In genomic region chr20:51752343-51752951, GRCh38 we compare ENCODE assay signal across 10 cellular contexts. TPM values are rescaled to one million over a fixed set of nuclear protein-coding genes. Genes with fewer than 3 reads are reported as not detected.
A peak's percentile ranks its signal among the peaks of the same experiment; 100 is the strongest.
DNase-seq lines count a peak whose midpoint lies in the region; ATAC-seq and TF ChIP-seq lines count a peak whose summit lies in the region.
"Had no signal": no experiment of that assay in that cellular context is flagged by ENCODE, and none has a peak within 500 bp of the region (broad histone marks: within the 10 kb centered on the region; RNA-seq: fewer than 3 reads in every experiment).

No MANE protein-coding gene starts in this region.

- H3K27ac Mint-ChIP-seq in stimulated activated effector memory CD8-positive, alpha-beta T cell treated with anti-CD3 and anti-CD28 coated beads, Interleukin-12 subunit alpha, Interleukin-12 subunit beta, amount 100 ng/mL, for 72 hours: no peak overlapping the region

- H3K27ac ChIP-seq in esophagus muscularis mucosa (replicated peaks in 1 of 4): peak overlapping the region; percentile 69 to 82 (median 74)

- H3K4me1 ChIP-seq in esophagus muscularis mucosa: peaks cover 26 to 57% (median 53%) of the 10 kb centered on the region in 4 donors

- H3K4me1 Mint-ChIP-seq in stimulated activated effector memory CD8-positive, alpha-beta T cell treated with anti-CD3 and anti-CD28 coated beads, Interleukin-12 subunit alpha, Interleukin-12 subunit beta, amount 100 ng/mL, for 72 hours: peaks cover 18% of the 10 kb centered on the region

- TF ChIP-seq CTCF in esophagus muscularis mucosa (IDR thresholded peaks at IDR 0.05) (no peak), omental fat pad (IDR thresholded peaks at IDR 0.05) (no peak)

- H3K4me3 ChIP-seq in esophagus muscularis mucosa: peak overlapping the region in 3 of 4 donors; percentile 8 to 15 (median 15)
- H3K4me3 ChIP-seq: skin epidermis had no signal

- no peaks in the 10 kb centered on the region for H3K9me3 ChIP-seq in esophagus muscularis mucosa

- DNase-seq in AG20443 (ENCODE audit: low spot score): peak; percentile 72
- peak; percentile 92 for DNase-seq in RPMI7951 (ENCODE audit: low read depth)
- DNase-seq in esophagus muscularis mucosa (ENCODE audit: extremely low spot score): no peak
- DNase-seq in omental fat pad (ENCODE audit: low spot score): no peak
- no peak for DNase-seq in cerebellar cortex (ENCODE audit: low spot score)
- no peak for DNase-seq in activated CD8-positive, alpha-beta memory T cell treated with anti-CD3 and anti-CD28 coated beads for 24 hours
- DNase-seq in nucleus accumbens (lab: John Stamatoyannopoulos, UW): no peak
- no peak for DNase-seq in stimulated activated effector memory CD8-positive, alpha-beta T cell treated with anti-CD3 and anti-CD28 coated beads, Interleukin-12 subunit alpha, Interleukin-12 subunit beta, amount 100 ng/mL, for 72 hours (ENCODE audit: low spot score in 2 of 2)
- DNase-seq: DMS53 had no signal

- TF ChIP-seq EP300 in esophagus muscularis mucosa (IDR thresholded peaks at IDR 0.05): no peak

- no peaks in the 10 kb centered on the region for H3K9me3 Mint-ChIP-seq in stimulated activated effector memory CD8-positive, alpha-beta T cell treated with anti-CD3 and anti-CD28 coated beads, Interleukin-12 subunit alpha, Interleukin-12 subunit beta, amount 100 ng/mL, for 72 hours

- intact Hi-C loops in esophagus muscularis mucosa (cut with DNase I): no loop called here

- no peaks in the 10 kb centered on the region for H3K27me3 ChIP-seq in esophagus muscularis mucosa

- H3K36me3 Mint-ChIP-seq in stimulated activated effector memory CD8-positive, alpha-beta T cell treated with anti-CD3 and anti-CD28 coated beads, Interleukin-12 subunit alpha, Interleukin-12 subunit beta, amount 100 ng/mL, for 72 hours: no peaks in the 10 kb centered on the region

- peak; percentile 52 for ATAC-seq in omental fat pad (ENCODE audit: low FRiP score)
- ATAC-seq in stimulated activated effector memory CD8-positive, alpha-beta T cell treated with anti-CD3 and anti-CD28 coated beads, Interleukin-12 subunit alpha, Interleukin-12 subunit beta, amount 100 ng/mL, for 72 hours: no peak

- TF ChIP-seq POLR2A in esophagus muscularis mucosa (IDR thresholded peaks at IDR 0.05; ENCODE audit: low read depth): no peak

- no peaks in the 10 kb centered on the region for H3K36me3 ChIP-seq in esophagus muscularis mucosa

- 22% methylated on average over 9 of the region's 9 CpGs for WGBS in esophagus muscularis mucosa

- H3K4me3 Mint-ChIP-seq in stimulated activated effector memory CD8-positive, alpha-beta T cell treated with anti-CD3 and anti-CD28 coated beads, Interleukin-12 subunit alpha, Interleukin-12 subunit beta, amount 100 ng/mL, for 72 hours: no peak overlapping the region

RNA-seq across cellular contexts. Expression of gene ATP9A, which starts 15.7 kb away (rescaled TPM):
- 18.7 and 19.9 TPM in 2 replicates for total RNA-seq in RPMI7951 (2014; rRNA removed; shearing (Covaris generic))
- total RNA-seq in esophagus muscularis mucosa (10 to 100 TPM; 44.4 to 70.9 (median 56.0) TPM), omental fat pad (100 to 1,000 TPM in 1 of 4 donors, 10 to 100 TPM in 3; 16.7 to 129 (median 55.0) TPM)

RNA-seq across cellular contexts. Expression of gene SALL4, which starts 49.9 kb away (rescaled TPM):
- total RNA-seq in RPMI7951 (2014; rRNA removed; shearing (Covaris generic)): 2.3 and 2.5 TPM in 2 replicates
- not detected for total RNA-seq in esophagus muscularis mucosa
- under 1 TPM in 3 of 4 donors, not detected in 1; 0.09 to 0.24 (median 0.19) TPM for total RNA-seq in omental fat pad

Comparison
In these comparisons a context has a peak if more than half of its experiments do, and no peak if none do; other contexts are left out.
1. DNase-seq: peak in AG20443 (single experiment) and RPMI7951 (single experiment); none in esophagus muscularis mucosa (single experiment), omental fat pad (single experiment), cerebellar cortex (single experiment), activated CD8-positive, alpha-beta memory T cell treated with anti-CD3 and anti-CD28 coated beads for 24 hours (single experiment), nucleus accumbens (0 of 56) and stimulated activated effector memory CD8-positive, alpha-beta T cell treated with anti-CD3 and anti-CD28 coated beads, Interleukin-12 subunit alpha, Interleukin-12 subunit beta, amount 100 ng/mL, for 72 hours (0 of 2).